Comparison of ENCODE assay signal across 21 cellular contexts in the genomic region with DNA sequence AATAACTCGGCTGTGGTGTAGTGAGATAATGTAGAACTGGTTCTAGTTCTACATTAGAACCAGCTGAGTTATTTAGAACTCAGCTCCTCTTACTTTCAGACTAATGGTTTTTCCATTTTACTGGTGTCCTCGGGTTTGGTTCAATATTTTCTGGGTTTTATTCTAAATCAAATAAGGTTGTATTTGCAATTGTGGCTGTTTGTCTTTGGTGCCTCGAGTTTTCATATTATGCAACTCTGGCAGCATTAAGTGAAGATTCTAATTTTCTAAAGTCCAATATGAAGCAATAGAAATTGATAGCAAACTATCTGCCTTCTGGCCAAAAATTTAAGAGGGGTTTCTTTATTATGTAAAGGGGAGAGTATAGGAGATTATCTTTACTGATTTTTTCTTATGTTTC. TPM values are rescaled to one million over a fixed set of nuclear protein-coding genes. Genes with fewer than 3 reads are reported as not detected.
DNase-seq lines count a peak whose midpoint lies in the region; ATAC-seq and TF ChIP-seq lines count a peak whose summit lies in the region.
"Had no signal": no experiment of that assay in that cellular context is flagged by ENCODE, and none has a peak within 500 bp of the region (broad histone marks: within the 10 kb centered on the region; RNA-seq: fewer than 3 reads in every experiment).

No MANE protein-coding gene starts in this region.

- DNase-seq in esophagus squamous epithelium (lab: John Stamatoyannopoulos, UW) (no peak), osteoblast (ENCODE audit: insufficient read length, low spot score, missing footprints) (peak; percentile 21), suprapubic skin (ENCODE audit: low spot score in 2 of 2) (no peak), GM13977 (ENCODE audit: low spot score) (no peak), GDM1 (lab: John Stamatoyannopoulos, UW) (no peak), NK-92 (lab: John Stamatoyannopoulos, UW; ENCODE audit: unreplicated experiment) (no peak)
- DNase-seq: activated CD4-positive, alpha-beta T cell treated with anti-CD3 and anti-CD28 coated beads, Interleukin-2, amount 10 ng/mL, durations not matched to agents 24 days and 14 days; activated CD8-positive, alpha-beta memory T cell treated with anti-CD3 and anti-CD28 coated beads, Interleukin-2, amount 10 ng/mL, durations not matched to agents 7 days and 5 days; activated T-cell treated with anti-CD3 and anti-CD28 coated beads, Interleukin-2, amount 50 U/mL, for 48 hours; H7; naive thymus-derived CD4-positive, alpha-beta T cell; stimulated activated CD4-positive, alpha-beta T cell treated with anti-CD3 and anti-CD28 coated beads, Interleukin-4, amount 100 ng/mL, for 24 hours; WERI-Rb-1 had no signal

- H3K4me3 ChIP-seq in esophagus squamous epithelium (no peak overlapping the region), osteoblast (ENCODE audit: insufficient read depth, low read length) (no peak overlapping the region), suprapubic skin (no peak overlapping the region)
- H3K4me3 ChIP-seq: thoracic aorta had no signal

- H3K36me3 ChIP-seq in esophagus squamous epithelium (no peaks in the 10 kb centered on the region), osteoblast (ENCODE audit: insufficient read depth, low read length) (no peaks in the 10 kb centered on the region), suprapubic skin (no peaks in the 10 kb centered on the region)
- H3K36me3 ChIP-seq: thoracic aorta, WERI-Rb-1 had no signal

- H3K9me3 ChIP-seq in esophagus squamous epithelium: no peaks in the 10 kb centered on the region
- H3K9me3 ChIP-seq in osteoblast (ENCODE audit: low read depth, low read length): no peaks in the 10 kb centered on the region
- H3K9me3 ChIP-seq in suprapubic skin: no peaks in the 10 kb centered on the region
- H3K9me3 ChIP-seq: thoracic aorta had no signal

- 44 to 60% methylated on average over 3 of the region's 3 CpGs for WGBS in esophagus squamous epithelium, 2 donors
- 70% methylated on average over 3 of the region's 3 CpGs for WGBS in suprapubic skin

- H4K20me1 ChIP-seq in osteoblast (ENCODE audit: insufficient read depth, low read length): no peaks in the 10 kb centered on the region

- no peak overlapping the region for H3K4me2 ChIP-seq in osteoblast (ENCODE audit: insufficient read depth, low read length)

- in situ Hi-C loops in GM13977 (cut with MboI; ENCODE audit: low pct_unique_long_range_greater_than_20kb, low sequenced_read_pairs, unreplicated experiment): no loop called here

- intact Hi-C loops in esophagus squamous epithelium (cut with DNase I): no loop called here

- H3K27me3 ChIP-seq in esophagus squamous epithelium: no peaks in the 10 kb centered on the region
- H3K27me3 ChIP-seq in osteoblast (ENCODE audit: insufficient read depth, low read length): no peaks in the 10 kb centered on the region
- no peaks in the 10 kb centered on the region for H3K27me3 ChIP-seq in suprapubic skin

- no peak for ATAC-seq in HG02571 (IDR thresholded peaks at IDR 0.05; ENCODE audit: unreplicated experiment)
- ATAC-seq: activated CD8-positive, alpha-beta memory T cell treated with anti-CD3 and anti-CD28 coated beads, Interleukin-2, amount 10 ng/mL, durations not matched to agents 7 days and 5 days; naive thymus-derived CD4-positive, alpha-beta T cell; stimulated activated memory B cell treated with anti-CD40 and anti-IgM and Interleukin-4, amounts not matched to agents 10 μg/mL and 1 μg/mL and 100 μg/mL, for 72 hours had no signal

- no peak for TF ChIP-seq EP300 in suprapubic skin (IDR thresholded peaks at IDR 0.05)

- TF ChIP-seq CTCF in VCaP (conservative IDR thresholded peaks at IDR 0.05): no peak
- no peak for TF ChIP-seq CTCF in esophagus squamous epithelium (IDR thresholded peaks at IDR 0.05)
- TF ChIP-seq CTCF in osteoblast (IDR thresholded peaks at IDR 0.05; ENCODE audit: extremely low read depth, low read depth, low read length): no peak
- no peak for TF ChIP-seq CTCF in suprapubic skin (IDR thresholded peaks at IDR 0.05)
- TF ChIP-seq CTCF in GM13977 (IDR thresholded peaks at IDR 0.05; ENCODE audit: extremely low read depth, insufficient read depth, missing control alignments): no peak

- H3K79me2 ChIP-seq in osteoblast (ENCODE audit: insufficient read depth, low read length): no peaks in the 10 kb centered on the region

- H2AFZ ChIP-seq in osteoblast (ENCODE audit: low read length): no peak overlapping the region

- peak overlapping the region; percentile 53; the same call in 1 of the 2 replicates for H3K27ac ChIP-seq in VCaP
- H3K27ac ChIP-seq in esophagus squamous epithelium: peak overlapping the region in 3 of 4 donors; percentile 57 to 73 (median 67)
- no peak overlapping the region for H3K27ac ChIP-seq in osteoblast (ENCODE audit: low read depth, low read length)
- peak overlapping the region; percentile 60 for H3K27ac ChIP-seq in suprapubic skin
- H3K27ac ChIP-seq: WERI-Rb-1 had no signal

- H3K4me1 ChIP-seq in esophagus squamous epithelium (peaks cover 0 to 7% (median 0%) of the 10 kb centered on the region in 3 donors), osteoblast (ENCODE audit: insufficient read depth, low read length) (no peaks in the 10 kb centered on the region), suprapubic skin (peaks cover 2% of the 10 kb centered on the region)

- TF ChIP-seq POLR2A in esophagus squamous epithelium (IDR thresholded peaks at IDR 0.05): no peak
- no peak for TF ChIP-seq POLR2A in suprapubic skin (IDR thresholded peaks at IDR 0.05)

RNA-seq across cellular contexts. Expression of a gene that starts 19.0 kb away (rescaled TPM):
- total RNA-seq in esophagus squamous epithelium (under 1 TPM in 2 of 4 donors, not detected in 2; 0.57 to 0.67 TPM), osteoblast (under 0.01 TPM in 1 of 2 replicates, not detected in the other), suprapubic skin (1 to 10 TPM in 2 of 4 donors, under 1 TPM in 2; 0.19 to 4.3 (median 1.8) TPM)
- total RNA-seq: activated CD4-positive, alpha-beta T cell treated with anti-CD3 and anti-CD28 coated beads, Interleukin-2, amount 10 ng/mL, durations not matched to agents 24 days and 14 days; activated CD8-positive, alpha-beta memory T cell treated with anti-CD3 and anti-CD28 coated beads, Interleukin-2, amount 10 ng/mL, durations not matched to agents 7 days and 5 days; chondrocyte; H7; kidney epithelial cell; naive thymus-derived CD4-positive, alpha-beta T cell; NCI-H460; T-helper 2 cell treated with Interferon-gamma antibody and Interleukin-4, amounts not matched to agents 100 ng/mL and 5 ng/mL, for 36 hours had no signal
